ENCODE assay signal across 8 cellular contexts in genomic region chr20:31879143-31879987, GRCh38. TPM values are rescaled to one million over a fixed set of nuclear protein-coding genes. Genes with fewer than 3 reads are reported as not detected.
DNase-seq lines count a peak whose midpoint lies in the region; ATAC-seq and TF ChIP-seq lines count a peak whose summit lies in the region.

No MANE protein-coding gene starts in this region.

- ATAC-seq in HG02884 (IDR thresholded peaks at IDR 0.05; ENCODE audit: unreplicated experiment): peak; percentile 89

- no peaks in the 10 kb centered on the region for H3K9me3 Mint-ChIP-seq in T-helper 2 cell treated with Interferon-gamma antibody and Interleukin-4, amounts not matched to agents 5 μg/mL and 100 μg/mL, for 36 hours

- no peaks in the 10 kb centered on the region for H3K9me2 ChIP-seq in hepatocyte (replicated peaks; ENCODE audit: insufficient read depth)

- H3K27me3 ChIP-seq in hepatocyte (no peaks in the 10 kb centered on the region), uterus (no peaks in the 10 kb centered on the region)

- no peaks in the 10 kb centered on the region for H4K20me1 ChIP-seq in hepatocyte (ENCODE audit: insufficient read depth, poor library complexity, severe bottlenecking)

- H3K4me3 ChIP-seq in astrocyte of the cerebellum (ENCODE audit: low read depth, low read length) (peak overlapping the region; percentile 58), hepatocyte (peak overlapping the region; percentile 48), uterus (peak overlapping the region; percentile 35 to 43)

- peak overlapping the region; percentile 72 for H3K27ac Mint-ChIP-seq in T-helper 2 cell treated with Interferon-gamma antibody and Interleukin-4, amounts not matched to agents 5 μg/mL and 100 μg/mL, for 36 hours

- peak; percentile 43 to 44 for TF ChIP-seq POLR2A in uterus (IDR thresholded peaks at IDR 0.05)

- H3K36me3 ChIP-seq in hepatocyte (replicated peaks; ENCODE audit: insufficient read depth, low read depth) (no peaks in the 10 kb centered on the region), uterus (no peaks in the 10 kb centered on the region)

- DNase-seq in GM13977 (ENCODE audit: low spot score): peak; percentile 92
- peak; percentile 82 for DNase-seq in NCI-H1694 treated with DMSO at 0.1 percent for 48 hours (lab: John Stamatoyannopoulos, UW)
- peak; percentile 80 for DNase-seq in T-helper 2 cell treated with Interferon-gamma antibody and Interleukin-4, amounts not matched to agents 5 μg/mL and 100 μg/mL, for 36 hours (ENCODE audit: low spot score)
- peak; percentile 82 for DNase-seq in astrocyte of the cerebellum (ENCODE audit: low read depth)
- peak; percentile 100 for DNase-seq in hepatocyte (ENCODE audit: low spot score)
- peak; percentile 91 for DNase-seq in putamen (ENCODE audit: low spot score)
- peak; percentile 87 to 94 for DNase-seq in uterus

- H3K9me3 ChIP-seq in hepatocyte (ENCODE audit: low read depth): no peaks in the 10 kb centered on the region
- no peaks in the 10 kb centered on the region for H3K9me3 ChIP-seq in uterus

- no peaks in the 10 kb centered on the region for H3K36me3 Mint-ChIP-seq in T-helper 2 cell treated with Interferon-gamma antibody and Interleukin-4, amounts not matched to agents 5 μg/mL and 100 μg/mL, for 36 hours (ENCODE audit: low read depth)

- H3K79me2 ChIP-seq in hepatocyte: no peaks in the 10 kb centered on the region

- peak overlapping the region; percentile 86 for H3K4me2 ChIP-seq in hepatocyte

- H3K4me3 Mint-ChIP-seq in T-helper 2 cell treated with Interferon-gamma antibody and Interleukin-4, amounts not matched to agents 5 μg/mL and 100 μg/mL, for 36 hours: peak overlapping the region; percentile 89

- H3K27ac ChIP-seq in hepatocyte (peak overlapping the region; percentile 80), uterus (peak overlapping the region; percentile 67 to 75)

- peaks cover 37% of the 10 kb centered on the region for H3K27me3 Mint-ChIP-seq in T-helper 2 cell treated with Interferon-gamma antibody and Interleukin-4, amounts not matched to agents 5 μg/mL and 100 μg/mL, for 36 hours (ENCODE audit: low read depth)

- H3K4me1 ChIP-seq in hepatocyte (ENCODE audit: insufficient read depth) (no peaks in the 10 kb centered on the region), uterus (no peaks in the 10 kb centered on the region)

- TF ChIP-seq CTCF in GM13977 (IDR thresholded peaks at IDR 0.05; ENCODE audit: extremely low read depth, insufficient read depth, missing control alignments): no peak
- TF ChIP-seq CTCF in astrocyte of the cerebellum (IDR thresholded peaks at IDR 0.05; ENCODE audit: low read depth, low read length, missing control alignments): peak; percentile 13
- no peak for TF ChIP-seq CTCF in hepatocyte (IDR thresholded peaks at IDR 0.05; ENCODE audit: poor library complexity)
- peak in 2 of 4 experiments; percentile 21 to 22 for TF ChIP-seq CTCF in uterus (IDR thresholded peaks at IDR 0.05)

- H3K4me1 Mint-ChIP-seq in T-helper 2 cell treated with Interferon-gamma antibody and Interleukin-4, amounts not matched to agents 5 μg/mL and 100 μg/mL, for 36 hours (ENCODE audit: low read depth): peaks cover 10% of the 10 kb centered on the region

- H2AFZ ChIP-seq in hepatocyte: peak overlapping the region; percentile 98

- WGBS in hepatocyte (ENCODE audit: low lambda C conversion rate, missing lambda C conversion rate): 7% methylated on average over 45 of the region's 45 CpGs

- intact Hi-C loops in uterus (cut with DNase I; ENCODE audit: low total_unique reads): no loop called here

- in situ Hi-C loops in GM13977 (cut with MboI; ENCODE audit: low pct_unique_long_range_greater_than_20kb, low sequenced_read_pairs, unreplicated experiment): no loop called here
- in situ Hi-C loops in astrocyte of the cerebellum (cut with HindIII; ENCODE audit: low sequenced_read_pairs): no loop called here

RNA-seq across cellular contexts. Expression of gene TTLL9, which starts 8.9 kb away (rescaled TPM):
- total RNA-seq in hepatocyte (0.84 TPM in 1 of 2 replicates, not detected in the other), uterus (1 to 10 TPM in 1 of 4 donors, under 1 TPM in 2, not detected in 1; under 0.01 to 2.9 (median 0.91) TPM)
- 0.18 and 0.54 TPM in 2 replicates for polyA plus RNA-seq in hepatocyte

RNA-seq across cellular contexts. Expression of gene DUSP15, which starts 9.0 kb away (rescaled TPM):
- 23.0 and 23.5 TPM in 2 replicates for total RNA-seq in hepatocyte
- polyA plus RNA-seq in hepatocyte: 10.2 and 12.2 TPM in 2 replicates
- total RNA-seq in uterus: 10 to 100 TPM in 1 of 4 donors, 1 to 10 TPM in 2, not detected in 1; 1.6 to 45.6 (median 8.8) TPM

RNA-seq across cellular contexts. Expression of gene FOXS1, which starts 34.0 kb away (rescaled TPM):
- total RNA-seq in hepatocyte (0.64 and 0.87 TPM in 2 replicates), uterus (1 to 10 TPM in 2 of 4 donors, not detected in 2; 5.4 to 6.2 TPM)
- polyA plus RNA-seq in hepatocyte: 0.96 and 1.1 TPM in 2 replicates

Comparison
In these comparisons a context has a peak if more than half of its experiments do, and no peak if none do; other contexts are left out.
1. Peak in every context shown above with its lines: DNase-seq, ATAC-seq, H3K4me3 ChIP-seq and H3K27ac ChIP-seq.